Comparison of ENCODE assay signal across 23 cellular contexts in the genomic region with DNA sequence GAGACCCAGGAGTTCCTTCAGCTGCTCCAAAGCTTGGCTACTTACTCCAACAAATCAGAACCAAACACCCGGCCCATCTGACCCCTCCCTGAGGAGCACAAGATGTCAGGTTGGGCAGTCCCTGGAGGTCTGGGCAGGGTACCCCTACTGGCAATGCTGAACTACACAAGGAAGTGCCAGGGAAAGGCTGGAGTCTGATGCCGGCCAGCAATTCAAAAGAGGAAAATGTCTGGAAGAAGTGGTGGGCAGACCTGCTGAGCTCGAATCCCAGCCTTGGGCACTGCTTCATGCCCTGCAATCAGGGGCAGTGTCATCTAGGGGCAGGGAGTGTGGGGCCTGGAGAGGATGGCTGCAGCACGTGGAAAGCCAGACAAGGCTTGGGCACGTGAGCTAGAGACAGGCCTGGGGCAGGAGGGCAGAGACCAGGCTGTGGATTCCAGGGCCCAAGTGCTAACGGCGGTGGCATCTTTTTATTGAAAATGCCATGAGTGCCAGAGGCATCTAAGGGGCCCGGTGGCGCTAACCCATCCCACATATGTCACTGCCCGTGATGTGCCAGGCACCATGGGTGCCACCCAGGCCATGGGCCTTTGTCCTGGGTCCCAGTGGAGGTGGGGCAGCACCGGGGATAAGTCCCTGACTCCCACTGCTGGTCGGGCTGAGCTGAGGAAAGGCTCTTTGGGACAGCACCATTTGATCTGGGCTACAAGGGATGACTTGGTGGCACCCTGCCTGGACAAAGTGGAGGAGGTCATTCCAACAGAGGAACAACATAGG.
A peak's percentile ranks its signal among the peaks of the same experiment; 100 is the strongest.
DNase-seq lines count a peak whose midpoint lies in the region; ATAC-seq and TF ChIP-seq lines count a peak whose summit lies in the region.
"Had no signal": no experiment of that assay in that cellular context is flagged by ENCODE, and none has a peak within 500 bp of the region (broad histone marks: within the 10 kb centered on the region; RNA-seq: fewer than 3 reads in every experiment).

No MANE protein-coding gene starts in this region.

- no peaks in the 10 kb centered on the region for H3K36me3 Mint-ChIP-seq in stimulated activated memory B cell treated with anti-CD40 and anti-IgM and Interleukin-4, amounts not matched to agents 10 μg/mL and 1 μg/mL and 100 μg/mL, for 72 hours
- H3K36me3 Mint-ChIP-seq: CD8-positive, alpha-beta T cell; memory B cell had no signal

- ATAC-seq in SK-N-SH treated with all-trans-retinoic acid at 6 μM for 48 hours (no peak), psoas muscle (no peak)
- no peak for ATAC-seq in stimulated activated memory B cell treated with anti-CD40 and anti-IgM and Interleukin-4, amounts not matched to agents 10 μg/mL and 1 μg/mL and 100 μg/mL, for 72 hours
- ATAC-seq: CD8-positive, alpha-beta T cell had no signal

- no peaks in the 10 kb centered on the region for H3K79me2 ChIP-seq in SK-N-SH (ENCODE audit: insufficient read depth)

- H3K36me3 ChIP-seq in SK-N-SH (replicated peaks in 1 of 2; ENCODE audit: control insufficient read depth in 1 of 2, insufficient read depth in 2 of 2, low read length in 1 of 2) (no peaks in the 10 kb centered on the region), H7 (replicated peaks; ENCODE audit: control insufficient read depth, insufficient read depth, low read length) (no peaks in the 10 kb centered on the region; the same call in 1 of the 2 replicates), left ventricle myocardium inferior (peaks cover 11% of the 10 kb centered on the region), psoas muscle (ENCODE audit: insufficient read depth in 1 of 2, low read depth in 1 of 2) (peaks cover 0 to 16% of the 10 kb centered on the region in 2 donors)

- H3K4me1 ChIP-seq in SK-N-SH (ENCODE audit: control insufficient read depth in 1 of 2, insufficient read depth in 2 of 2, low read depth in 1 of 2, low read length in 1 of 2) (peaks cover 8 to 94% of the 10 kb centered on the region in 2 experiments; a peak in 3 of 4 replicates), left ventricle myocardium inferior (peaks cover 47% of the 10 kb centered on the region), psoas muscle (peaks cover 33% of the 10 kb centered on the region)

- no peak overlapping the region for H3K9ac ChIP-seq in SK-N-SH

- 86% methylated on average over 7 of the region's 12 CpGs for WGBS in SK-N-SH (ENCODE audit: low lambda C conversion rate)
- 73 to 90% (median 82%) methylated on average over 12 of the region's 12 CpGs for WGBS in psoas muscle, 3 donors

- H3K4me1 Mint-ChIP-seq in stimulated activated memory B cell treated with anti-CD40 and anti-IgM and Interleukin-4, amounts not matched to agents 10 μg/mL and 1 μg/mL and 100 μg/mL, for 72 hours, result peaks cover 8% of the 10 kb centered on the region

- POLR2A ChIA-PET in SK-N-SH (lab: Yijun Ruan, JAX), result no interaction called here

- no peaks in the 10 kb centered on the region for H3K9me3 Mint-ChIP-seq in stimulated activated memory B cell treated with anti-CD40 and anti-IgM and Interleukin-4, amounts not matched to agents 10 μg/mL and 1 μg/mL and 100 μg/mL, for 72 hours
- H3K9me3 Mint-ChIP-seq: CD8-positive, alpha-beta T cell; memory B cell; stimulated activated naive CD8-positive, alpha-beta T cell treated with anti-CD3 and anti-CD28 coated beads, Interleukin-15, Interleukin-2, amounts not matched to agents 100 ng/mL and 50 ng/mL, for 24 hours had no signal

- H3K9me3 ChIP-seq in SK-N-SH (no peaks in the 10 kb centered on the region), left ventricle myocardium inferior (replicated peaks) (no peaks in the 10 kb centered on the region), psoas muscle (no peaks in the 10 kb centered on the region)

- H3K27me3 ChIP-seq in SK-N-SH (ENCODE audit: insufficient read depth) (no peaks in the 10 kb centered on the region), H7 (ENCODE audit: control insufficient read depth, insufficient read depth, low read length) (no peaks in the 10 kb centered on the region), left ventricle myocardium inferior (ENCODE audit: low read depth) (no peaks in the 10 kb centered on the region), psoas muscle (ENCODE audit: insufficient read depth in 3 of 3, low read length in 2 of 3) (no peaks in the 10 kb centered on the region)

- no peak for TF ChIP-seq RAD21 in SK-N-SH (IDR thresholded peaks at IDR 0.05; ENCODE audit: low read length)

- H3F3A ChIP-seq in SK-N-SH (replicated peaks; ENCODE audit: insufficient read depth), result peaks cover 4% of the 10 kb centered on the region

- H3K4me2 ChIP-seq in SK-N-SH, result no peak overlapping the region

- no peak for DNase-seq in SK-N-SH
- DNase-seq in H7, result peak; percentile 44
- DNase-seq in left ventricle myocardium inferior, result peak; percentile 14
- peak; percentile 8 to 24 for DNase-seq in psoas muscle
- DNase-seq in NCI-H524 (lab: John Stamatoyannopoulos, UW), result no peak
- no peak for DNase-seq in globus pallidus (ENCODE audit: low spot score)
- DNase-seq: activated gamma-delta T cell treated with Interleukin-2 at 50 U/mL for 16 hours; CD8-positive, alpha-beta T cell; dermis blood vessel endothelial cell; kidney; NCI-H1048; NCI-H187; NCI-H774; nucleus accumbens; RPMI8226; stimulated activated CD4-positive, alpha-beta T cell treated with anti-CD3 and anti-CD28 coated beads, Interleukin-4, amount 100 ng/mL, for 4 hours; trophoblast cell; WERI-Rb-1 had no signal

- peaks cover 21% of the 10 kb centered on the region for H3K27me3 Mint-ChIP-seq in stimulated activated memory B cell treated with anti-CD40 and anti-IgM and Interleukin-4, amounts not matched to agents 10 μg/mL and 1 μg/mL and 100 μg/mL, for 72 hours
- H3K27me3 Mint-ChIP-seq: memory B cell; stimulated activated naive CD8-positive, alpha-beta T cell treated with anti-CD3 and anti-CD28 coated beads, Interleukin-15, Interleukin-2, amounts not matched to agents 100 ng/mL and 50 ng/mL, for 24 hours had no signal

- CTCF ChIA-PET in SK-N-SH (lab: Yijun Ruan, JAX), result interaction anchor here (0.6 to 32.5 kb wide), 9 partner anchors 13 to 1338 kb away, joined by 3 to 630 read pairs (median 21); no protein-coding TSS in a partner anchor

- no peaks in the 10 kb centered on the region for H3K9me2 ChIP-seq in SK-N-SH

- intact Hi-C loops in left ventricle myocardium inferior (cut with micrococcal nuclease), result no loop called here
- intact Hi-C loops in psoas muscle (cut with DNase I), result no loop called here

- no peak overlapping the region for H3K4me3 Mint-ChIP-seq in stimulated activated memory B cell treated with anti-CD40 and anti-IgM and Interleukin-4, amounts not matched to agents 10 μg/mL and 1 μg/mL and 100 μg/mL, for 72 hours
- H3K4me3 Mint-ChIP-seq: CD8-positive, alpha-beta T cell; memory B cell; stimulated activated naive CD8-positive, alpha-beta T cell treated with anti-CD3 and anti-CD28 coated beads, Interleukin-15, Interleukin-2, amounts not matched to agents 100 ng/mL and 50 ng/mL, for 24 hours had no signal

- no peak overlapping the region for H2AFZ ChIP-seq in SK-N-SH (ENCODE audit: low read depth)

- H4K20me1 ChIP-seq in SK-N-SH (ENCODE audit: insufficient read depth), result no peaks in the 10 kb centered on the region; the same call in 1 of the 2 replicates

- no peak overlapping the region for H3K27ac Mint-ChIP-seq in stimulated activated memory B cell treated with anti-CD40 and anti-IgM and Interleukin-4, amounts not matched to agents 10 μg/mL and 1 μg/mL and 100 μg/mL, for 72 hours
- H3K27ac Mint-ChIP-seq: CD8-positive, alpha-beta T cell; stimulated activated naive CD8-positive, alpha-beta T cell treated with anti-CD3 and anti-CD28 coated beads, Interleukin-15, Interleukin-2, amounts not matched to agents 100 ng/mL and 50 ng/mL, for 24 hours had no signal

- H3K27ac ChIP-seq in SK-N-SH (ENCODE audit: low read depth in 2 of 2, low read length in 1 of 2), result peak overlapping the region; percentile 48 to 100; a peak in 3 of 4 replicates
- no peak overlapping the region for H3K27ac ChIP-seq in left ventricle myocardium inferior (replicated peaks)
- H3K27ac ChIP-seq in psoas muscle, result no peak overlapping the region
- H3K27ac ChIP-seq: 22Rv1, WERI-Rb-1 had no signal

- TF ChIP-seq EP300 in SK-N-SH (IDR thresholded peaks at IDR 0.05; ENCODE audit: borderline replicate concordance in 1 of 2, low read depth in 1 of 2, low read length in 1 of 2), result no peak

- H3K4me3 ChIP-seq in SK-N-SH (ENCODE audit: low read depth in 2 of 2, low read length in 1 of 2), result no peak overlapping the region
- no peak overlapping the region for H3K4me3 ChIP-seq in H7 (ENCODE audit: insufficient read depth, low read depth, low read length)
- no peak overlapping the region for H3K4me3 ChIP-seq in left ventricle myocardium inferior
- H3K4me3 ChIP-seq in psoas muscle, result no peak overlapping the region

- TF ChIP-seq CTCF in SK-N-SH (IDR thresholded peaks at IDR 0.05) (no peak), left ventricle myocardium inferior (IDR thresholded peaks at IDR 0.05; ENCODE audit: borderline replicate concordance) (no peak), psoas muscle (IDR thresholded peaks at IDR 0.05) (no peak)

TF ChIP-seq in SK-N-SH, 30 proteins besides CTCF, POLR2A, EP300 and RAD21:
- TF ChIP-seq, protein P1, sequence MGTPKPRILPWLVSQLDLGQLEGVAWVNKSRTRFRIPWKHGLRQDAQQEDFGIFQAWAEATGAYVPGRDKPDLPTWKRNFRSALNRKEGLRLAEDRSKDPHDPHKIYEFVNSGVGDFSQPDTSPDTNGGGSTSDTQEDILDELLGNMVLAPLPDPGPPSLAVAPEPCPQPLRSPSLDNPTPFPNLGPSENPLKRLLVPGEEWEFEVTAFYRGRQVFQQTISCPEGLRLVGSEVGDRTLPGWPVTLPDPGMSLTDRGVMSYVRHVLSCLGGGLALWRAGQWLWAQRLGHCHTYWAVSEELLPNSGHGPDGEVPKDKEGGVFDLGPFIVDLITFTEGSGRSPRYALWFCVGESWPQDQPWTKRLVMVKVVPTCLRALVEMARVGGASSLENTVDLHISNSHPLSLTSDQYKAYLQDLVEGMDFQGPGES (IDR thresholded peaks at IDR 0.05; ENCODE audit: low read depth, low read length), result no peak
- TF ChIP-seq NRF1 (IDR thresholded peaks at IDR 0.05; ENCODE audit: low read depth, low read length), result no peak

TF ChIP-seq in SK-N-SH treated with all-trans-retinoic acid at 6 μM for 48 hours, 23 proteins besides CTCF, POLR2A, EP300 and RAD21 (continues in another document):
- TF ChIP-seq, protein P2, sequence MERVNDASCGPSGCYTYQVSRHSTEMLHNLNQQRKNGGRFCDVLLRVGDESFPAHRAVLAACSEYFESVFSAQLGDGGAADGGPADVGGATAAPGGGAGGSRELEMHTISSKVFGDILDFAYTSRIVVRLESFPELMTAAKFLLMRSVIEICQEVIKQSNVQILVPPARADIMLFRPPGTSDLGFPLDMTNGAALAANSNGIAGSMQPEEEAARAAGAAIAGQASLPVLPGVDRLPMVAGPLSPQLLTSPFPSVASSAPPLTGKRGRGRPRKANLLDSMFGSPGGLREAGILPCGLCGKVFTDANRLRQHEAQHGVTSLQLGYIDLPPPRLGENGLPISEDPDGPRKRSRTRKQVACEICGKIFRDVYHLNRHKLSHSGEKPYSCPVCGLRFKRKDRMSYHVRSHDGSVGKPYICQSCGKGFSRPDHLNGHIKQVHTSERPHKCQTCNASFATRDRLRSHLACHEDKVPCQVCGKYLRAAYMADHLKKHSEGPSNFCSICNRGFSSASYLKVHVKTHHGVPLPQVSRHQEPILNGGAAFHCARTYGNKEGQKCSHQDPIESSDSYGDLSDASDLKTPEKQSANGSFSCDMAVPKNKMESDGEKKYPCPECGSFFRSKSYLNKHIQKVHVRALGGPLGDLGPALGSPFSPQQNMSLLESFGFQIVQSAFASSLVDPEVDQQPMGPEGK (CRISPR knock-in tag; IDR thresholded peaks at IDR 0.05; ENCODE audit: borderline replicate concordance), result no peak

Comparison
In these comparisons a context has a peak if more than half of its experiments do, and no peak if none do; other contexts are left out.
1. DNase-seq: peak in H7 (single experiment), left ventricle myocardium inferior (single experiment) and psoas muscle (2 of 2); none in SK-N-SH (single experiment), NCI-H524 (0 of 2) and globus pallidus (single experiment).
2. H3K27ac ChIP-seq: peak in SK-N-SH (2 of 2); none in left ventricle myocardium inferior (single experiment) and psoas muscle (single experiment).